14 cellular contexts compared by ENCODE assay signal in the genomic region with DNA sequence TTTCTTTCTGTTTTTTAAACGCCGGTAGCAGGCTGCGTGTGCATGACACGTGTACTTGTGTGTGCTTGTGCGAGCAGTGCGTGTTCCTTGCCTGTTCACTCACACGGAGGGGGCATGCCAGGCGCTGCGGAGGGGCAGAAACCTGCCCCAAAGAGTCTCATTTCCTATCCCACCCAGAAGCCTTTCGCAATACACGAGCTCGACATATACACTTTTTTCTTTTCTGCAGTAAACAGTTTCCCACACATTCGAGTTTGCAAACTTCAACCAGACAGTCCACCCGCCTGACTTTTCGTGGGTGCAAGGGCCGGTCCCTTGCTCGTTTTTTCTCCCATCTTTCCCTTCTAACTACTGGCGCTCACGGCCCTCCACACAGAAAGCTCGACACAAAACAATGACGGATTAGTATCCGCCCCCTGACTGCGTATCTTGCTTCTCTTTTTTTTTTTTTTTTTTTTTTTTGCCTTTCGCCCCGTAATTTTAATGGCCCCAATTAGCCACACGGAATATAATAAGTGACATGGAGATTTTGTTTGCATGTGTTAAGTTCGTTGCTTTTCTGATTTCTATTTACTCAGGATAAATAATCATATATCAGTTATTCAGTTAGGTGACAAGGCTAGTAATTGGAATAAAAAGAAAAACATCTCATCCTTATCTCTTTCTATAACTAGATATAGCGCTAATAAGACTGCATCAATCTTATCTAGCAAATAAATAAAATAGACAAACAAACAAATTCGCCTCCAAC. TPM values are rescaled to one million over a fixed set of nuclear protein-coding genes. Genes with fewer than 3 reads are reported as not detected.
DNase-seq lines count a peak whose midpoint lies in the region; ATAC-seq and TF ChIP-seq lines count a peak whose summit lies in the region.
"Had no signal": no experiment of that assay in that cellular context is flagged by ENCODE, and none has a peak within 500 bp of the region (broad histone marks: within the 10 kb centered on the region; RNA-seq: fewer than 3 reads in every experiment).

No MANE protein-coding gene starts in this region.

- no peaks in the 10 kb centered on the region for H3K36me3 Mint-ChIP-seq in CD8-positive, alpha-beta T cell
- H3K36me3 Mint-ChIP-seq in T-cell (peaks cover 3% of the 10 kb centered on the region), memory B cell (peaks cover 4% of the 10 kb centered on the region)

- peak; percentile 5 for DNase-seq in NCI-H1105 treated with DMSO at 0.1 percent for 48 hours (lab: John Stamatoyannopoulos, UW)
- no peak for DNase-seq in NCI-H1105 (lab: John Stamatoyannopoulos, UW)
- DNase-seq in CD8-positive, alpha-beta T cell, result no peak
- DNase-seq in T-cell, result no peak
- no peak for DNase-seq in memory B cell (ENCODE audit: low spot score in 2 of 2)
- no peak for DNase-seq in GM10266 (ENCODE audit: extremely low spot score)
- DNase-seq in SHP77 treated with DMSO at 0.1 percent for 48 hours (lab: John Stamatoyannopoulos, UW), result no peak
- DNase-seq: activated effector memory CD4-positive, alpha-beta T cell treated with Interleukin-2 at 50 U/mL for 16 hours; foreskin fibroblast; NCI-H1092; T-helper 9 cell had no signal

- H3K27me3 ChIP-seq in CD8-positive, alpha-beta T cell (ENCODE audit: insufficient read depth, low read length), result peaks cover 65% of the 10 kb centered on the region

- H3K4me3 Mint-ChIP-seq in CD8-positive, alpha-beta T cell, result peak overlapping the region; percentile 10
- H3K4me3 Mint-ChIP-seq in T-cell (peak overlapping the region in 2 of 3 donors; percentile 39 to 82), memory B cell (no peak overlapping the region)

- no peak for ATAC-seq in CD8-positive, alpha-beta T cell
- ATAC-seq in T-cell (replicated peaks in 1 of 4) (no peak), memory B cell (ENCODE audit: low read depth) (no peak), GM19395 (IDR thresholded peaks at IDR 0.05; ENCODE audit: unreplicated experiment) (no peak)
- ATAC-seq: left lung had no signal

- peaks cover 29% of the 10 kb centered on the region for H3K4me1 Mint-ChIP-seq in CD8-positive, alpha-beta T cell (ENCODE audit: low read depth)
- H3K4me1 Mint-ChIP-seq in T-cell (peaks cover 27 to 32% (median 28%) of the 10 kb centered on the region in 3 donors), memory B cell (peaks cover 11% of the 10 kb centered on the region)

- H3K4me1 ChIP-seq in CD8-positive, alpha-beta T cell (ENCODE audit: insufficient read depth, low read length), result peaks cover 15% of the 10 kb centered on the region

- H3K9me3 ChIP-seq in CD8-positive, alpha-beta T cell (ENCODE audit: low read length), result no peaks in the 10 kb centered on the region
- H3K9me3 ChIP-seq: left lung had no signal

- H3K4me3 ChIP-seq in CD8-positive, alpha-beta T cell (ENCODE audit: low read depth, low read length), result no peak overlapping the region
- H3K4me3 ChIP-seq: left lung had no signal

- no peak for TF ChIP-seq CTCF in CD8-positive, alpha-beta T cell (IDR thresholded peaks at IDR 0.05)
- TF ChIP-seq CTCF in GM10266 (IDR thresholded peaks at IDR 0.05; ENCODE audit: control insufficient read depth, insufficient read depth, low read depth, missing control alignments), result no peak

- POLR2A ChIA-PET in CD8-positive, alpha-beta T cell (lab: Charles Lee), result no interaction called here
- POLR2A ChIA-PET in T-cell (lab: Charles Lee), result no interaction called here

- peaks cover 83% of the 10 kb centered on the region for H3K27me3 Mint-ChIP-seq in CD8-positive, alpha-beta T cell (ENCODE audit: low read depth)
- peaks cover 81 to 90% of the 10 kb centered on the region in 2 donors for H3K27me3 Mint-ChIP-seq in T-cell
- peaks cover 34% of the 10 kb centered on the region for H3K27me3 Mint-ChIP-seq in memory B cell

- H3K27ac Mint-ChIP-seq in CD8-positive, alpha-beta T cell, result no peak overlapping the region
- peak overlapping the region in 1 of 2 donors; percentile 36 for H3K27ac Mint-ChIP-seq in T-cell
- peak overlapping the region; percentile 60 for H3K27ac Mint-ChIP-seq in memory B cell

- intact Hi-C loops in CD8-positive, alpha-beta T cell (cut with DNase I, micrococcal nuclease), result loop anchor here in 1 of 2 experiments (10.0 kb wide), 1 partner anchor 651 kb away; the partner anchor contains the start of gene AP3B1

- no peak overlapping the region for H3K27ac ChIP-seq in CD8-positive, alpha-beta T cell (ENCODE audit: low read depth, low read length)
- H3K27ac ChIP-seq: left lung had no signal

- H3K9me3 Mint-ChIP-seq in CD8-positive, alpha-beta T cell, result no peaks in the 10 kb centered on the region
- H3K9me3 Mint-ChIP-seq in T-cell (peaks cover 0 to 2% (median 0%) of the 10 kb centered on the region in 3 donors), memory B cell (peaks cover 3% of the 10 kb centered on the region)

- CTCF ChIA-PET in CD8-positive, alpha-beta T cell (lab: Charles Lee), result no interaction called here
- CTCF ChIA-PET in T-cell (lab: Charles Lee), result no interaction called here

- no peaks in the 10 kb centered on the region for H3K36me3 ChIP-seq in CD8-positive, alpha-beta T cell (ENCODE audit: insufficient read depth, low read length)
- H3K36me3 ChIP-seq: left lung had no signal

RNA-seq across cellular contexts. Expression of gene OTP, which starts 5.3 kb away (rescaled TPM):
- not detected for total RNA-seq in CD8-positive, alpha-beta T cell
- total RNA-seq in T-cell, result not detected
- total RNA-seq: left lung, posterior vena cava had no signal
